ENCODE assay signal across 8 cellular contexts in genomic region chr3:160929595-160929994, GRCh38.
DNase-seq lines count a peak whose midpoint lies in the region; ATAC-seq, FAIRE-seq and TF ChIP-seq lines count a peak whose summit lies in the region.
"Had no signal": no experiment of that assay in that cellular context is flagged by ENCODE, and none has a peak within 500 bp of the region (broad histone marks: within the 10 kb centered on the region; RNA-seq: fewer than 3 reads in every experiment).

No MANE protein-coding gene starts in this region.

- no peak overlapping the region for H3K27ac Mint-ChIP-seq in GM23338
- H3K27ac Mint-ChIP-seq: activated B cell treated with CpG ODN at 0.5 μM for 24 hours had no signal

- H3K27me3 ChIP-seq in GM23338 (ENCODE audit: insufficient read depth) (no peaks in the 10 kb centered on the region), colonic mucosa (no peaks in the 10 kb centered on the region)

- H3K9ac ChIP-seq in colonic mucosa (ENCODE audit: low read depth in 2 of 2, low read length in 2 of 2): no peak overlapping the region

- 0 out of 2 replicates have a peak, but pooled peaks cover 5% of the 10 kb centered on the region for H3K4me1 ChIP-seq in GM23338 (ENCODE audit: insufficient read depth)
- no peaks in the 10 kb centered on the region for H3K4me1 ChIP-seq in colonic mucosa

- H3K79me2 ChIP-seq in GM23338 (replicated peaks; ENCODE audit: insufficient read depth): no peaks in the 10 kb centered on the region

- intact Hi-C loops in colonic mucosa (cut with DNase I): no loop called here

- no peak overlapping the region for H2AFZ ChIP-seq in GM23338

- H3K9me3 Mint-ChIP-seq in GM23338: no peaks in the 10 kb centered on the region
- H3K9me3 Mint-ChIP-seq: activated B cell treated with CpG ODN at 0.5 μM for 24 hours had no signal

- no peaks in the 10 kb centered on the region for H3K27me3 Mint-ChIP-seq in GM23338 (ENCODE audit: insufficient read depth, low read depth, poor library complexity)

- no peaks in the 10 kb centered on the region for H3K36me3 Mint-ChIP-seq in GM23338 (ENCODE audit: low read depth)

- no peaks in the 10 kb centered on the region for H3F3A ChIP-seq in GM23338 (replicated peaks; ENCODE audit: low read depth)

- no peaks in the 10 kb centered on the region for H3K36me3 ChIP-seq in GM23338 (ENCODE audit: insufficient read depth)
- no peaks in the 10 kb centered on the region for H3K36me3 ChIP-seq in colonic mucosa

- DNase-seq in GM23338 (ENCODE audit: low spot score): no peak
- DNase-seq in RKO (ENCODE audit: low spot score): peak; percentile 2
- peak; percentile 2 to 13 for DNase-seq in frontal cortex (ENCODE audit: low spot score in 2 of 2)
- no peak for DNase-seq in retinal pigment epithelial cell (ENCODE audit: low read depth)
- no peak for DNase-seq in colonic mucosa
- DNase-seq in cerebellum (ENCODE audit: low spot score): no peak
- DNase-seq in D341Med (ENCODE audit: low spot score): no peak
- DNase-seq: activated B cell treated with CpG ODN at 0.5 μM for 24 hours had no signal

- FAIRE-seq in frontal cortex (lab: Jason Lieb, UNC): no peak

- H3K9me2 ChIP-seq in GM23338 (ENCODE audit: insufficient read depth): no peaks in the 10 kb centered on the region

- peak in 1 of 2 experiments; percentile 46; a peak in 3 of 4 replicates for TF ChIP-seq CTCF in GM23338 (conservative IDR thresholded peaks at IDR 0.05; ENCODE audit: low read depth in 2 of 2)
- peak; percentile 43 for TF ChIP-seq CTCF in retinal pigment epithelial cell (conservative IDR thresholded peaks at IDR 0.05; ENCODE audit: low read depth, low read length)
- TF ChIP-seq CTCF in colonic mucosa (IDR thresholded peaks at IDR 0.05): no peak

- H3K4me3 Mint-ChIP-seq in GM23338: no peak overlapping the region
- H3K4me3 Mint-ChIP-seq: activated B cell treated with CpG ODN at 0.5 μM for 24 hours had no signal

- H3K4me2 ChIP-seq in GM23338: no peak overlapping the region

- ATAC-seq in GM23338: peak; percentile 86

- H3K4me3 ChIP-seq in GM23338 (no peak overlapping the region), retinal pigment epithelial cell (ENCODE audit: low read length) (no peak overlapping the region), colonic mucosa (no peak overlapping the region)

- no peak overlapping the region for H3K27ac ChIP-seq in GM23338 (ENCODE audit: low read depth)
- H3K27ac ChIP-seq in colonic mucosa: no peak overlapping the region

- H4K20me1 ChIP-seq in GM23338 (replicated peaks; ENCODE audit: insufficient read depth): no peaks in the 10 kb centered on the region

- H3K9me3 ChIP-seq in colonic mucosa: no peaks in the 10 kb centered on the region

- peaks cover 14% of the 10 kb centered on the region; the same call in 2 of the 3 replicates for H3K4me1 Mint-ChIP-seq in GM23338
- H3K4me1 Mint-ChIP-seq: activated B cell treated with CpG ODN at 0.5 μM for 24 hours had no signal

TF ChIP-seq in GM23338, 12 proteins besides CTCF, POLR2A, EP300 and RAD21:
- TF ChIP-seq EZH2phosphoT487 (IDR thresholded peaks at IDR 0.05; ENCODE audit: unreplicated experiment): no peak
- no peak for TF ChIP-seq NANOG (IDR thresholded peaks at IDR 0.05; ENCODE audit: borderline replicate concordance)
- TF ChIP-seq ZNF462 (CRISPR knock-in tag; IDR thresholded peaks at IDR 0.05): no peak
- no peak for TF ChIP-seq POLR2AphosphoS5 (IDR thresholded peaks at IDR 0.05; ENCODE audit: low read depth)
- no peak for TF ChIP-seq ZNF114 (CRISPR knock-in tag; IDR thresholded peaks at IDR 0.05)

Comparison
In these comparisons a context has a peak if more than half of its experiments do, and no peak if none do; other contexts are left out.
1. DNase-seq: peak in RKO (single experiment) and frontal cortex (2 of 2); none in GM23338 (single experiment), retinal pigment epithelial cell (single experiment), colonic mucosa (single experiment), cerebellum (single experiment) and D341Med (single experiment).